Comparison of ENCODE assay signal across 21 cellular contexts in the genomic region with DNA sequence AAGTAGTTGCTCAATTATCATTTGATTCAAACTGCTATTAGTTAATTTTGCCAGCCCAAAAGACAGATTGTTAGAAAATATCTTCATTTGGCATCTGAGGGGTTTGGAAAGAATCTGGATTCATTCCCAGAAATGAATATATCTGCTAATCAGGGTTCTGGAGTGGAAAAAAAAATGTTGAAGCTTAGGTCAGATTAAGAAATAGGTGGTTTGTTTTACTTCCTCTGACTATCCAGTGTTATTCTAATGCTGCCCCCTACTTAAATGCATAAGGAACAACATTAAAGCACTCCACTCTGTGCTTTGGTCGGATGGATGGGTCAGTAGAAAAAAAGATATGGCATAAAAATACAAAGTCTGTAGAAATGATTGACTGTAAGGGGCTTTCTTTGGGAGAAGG.
A peak's percentile ranks its signal among the peaks of the same experiment; 100 is the strongest.
DNase-seq lines count a peak whose midpoint lies in the region; ATAC-seq and TF ChIP-seq lines count a peak whose summit lies in the region.
"Had no signal": no experiment of that assay in that cellular context is flagged by ENCODE, and none has a peak within 500 bp of the region (broad histone marks: within the 10 kb centered on the region; RNA-seq: fewer than 3 reads in every experiment).

No MANE protein-coding gene starts in this region.

- in situ Hi-C loops in GM23248 (cut with MboI) = no loop called here
- in situ Hi-C loops in SK-MEL-5 (cut with HindIII; ENCODE audit: low pct_unique_long_range_greater_than_20kb, low sequenced_read_pairs) = no loop called here

- intact Hi-C loops in Caco-2 (cut with micrococcal nuclease; ENCODE audit: unreplicated experiment) = no loop called here

- no peaks in the 10 kb centered on the region for H3F3A ChIP-seq in GM23248 (ENCODE audit: insufficient read depth)

- H3K27ac ChIP-seq in GM23248 = no peak overlapping the region
- H3K27ac ChIP-seq: heart left ventricle, psoas muscle, spleen, thoracic aorta had no signal

- DNase-seq in GM23248 (peak; percentile 57), SK-MEL-5 (ENCODE audit: low read depth, low spot score) (peak; percentile 30), epithelial cell of proximal tubule (ENCODE audit: low read depth) (no peak), lung microvascular endothelial cell (ENCODE audit: low read depth in 2 of 2) (peak; percentile 19 to 40), NCI-H524 (lab: John Stamatoyannopoulos, UW) (no peak), Caco-2 (no peak)
- DNase-seq: activated CD8-positive, alpha-beta memory T cell treated with anti-CD3 and anti-CD28 coated beads for 24 hours; BE2C; GF-D8; heart left ventricle; naive thymus-derived CD8-positive, alpha-beta T cell; NCI-H1694; NK-92 treated with Interleukin-12 subunit alpha and Interleukin-12 subunit beta, amount 100 ng/mL, for 24 hours; psoas muscle; spleen; T-cell had no signal

- no peaks in the 10 kb centered on the region for H3K9me2 ChIP-seq in GM23248 (ENCODE audit: insufficient read depth)

- H3K9me3 Mint-ChIP-seq in Caco-2 (ENCODE audit: unreplicated experiment) = no peaks in the 10 kb centered on the region
- H3K9me3 Mint-ChIP-seq: activated T-helper 1 cell treated with anti-CD3 and anti-CD28 coated beads, Interleukin-12 subunit alpha, Interleukin-12 subunit beta, Interleukin-2, Interleukin-4 antibody, amounts not matched to agents 30 ng/mL and 10 ng/mL and 1 ng/mL, durations not matched to agents 14 hours and 24 hours and 36 hours; memory B cell; T-cell had no signal

- 84 to 88% methylated on average over 1 of the region's 1 CpG for WGBS in GM23248 (ENCODE audit: low coverage in 1 of 2, low lambda C conversion rate in 2 of 2, missing lambda C conversion rate in 2 of 2), 2 experiments

- H3K4me1 ChIP-seq in GM23248 (ENCODE audit: insufficient read depth) (peaks cover 3% of the 10 kb centered on the region; the same call in 1 of the 2 replicates), Caco-2 (0 out of 2 replicates have a peak, but pooled peaks cover under 1% of the 10 kb centered on the region)
- H3K4me1 ChIP-seq: BE2C, heart left ventricle, psoas muscle, spleen had no signal

- no peak overlapping the region for H3K9ac ChIP-seq in GM23248

- H3K4me3 Mint-ChIP-seq in Caco-2 (ENCODE audit: unreplicated experiment) = no peak overlapping the region
- H3K4me3 Mint-ChIP-seq: activated T-helper 1 cell treated with anti-CD3 and anti-CD28 coated beads, Interleukin-12 subunit alpha, Interleukin-12 subunit beta, Interleukin-2, Interleukin-4 antibody, amounts not matched to agents 30 ng/mL and 10 ng/mL and 1 ng/mL, durations not matched to agents 14 hours and 24 hours and 36 hours; memory B cell; naive thymus-derived CD8-positive, alpha-beta T cell; T-cell had no signal

- no TSS peak for BruUV-seq in Caco-2 (replicated peaks; lab: Mats Ljungman, UMichigan)

- H3K36me3 ChIP-seq in GM23248 (ENCODE audit: low read depth) (no peaks in the 10 kb centered on the region), Caco-2 (ENCODE audit: control insufficient read depth, insufficient read depth, low read length) (no peaks in the 10 kb centered on the region)
- H3K36me3 ChIP-seq: BE2C, heart left ventricle, spleen, thoracic aorta had no signal

- H3K4me2 ChIP-seq in GM23248 (ENCODE audit: unreplicated experiment) = no peak overlapping the region

- no peaks in the 10 kb centered on the region for H3K36me3 Mint-ChIP-seq in Caco-2 (ENCODE audit: insufficient read depth, unreplicated experiment)
- H3K36me3 Mint-ChIP-seq: memory B cell; naive thymus-derived CD8-positive, alpha-beta T cell; T-cell had no signal

- CTCF ChIA-PET in Caco-2 (lab: Charles Lee) = interaction anchor here (1.2 kb wide), 1 partner anchor 48 kb away, joined by 3 read pairs; no protein-coding TSS in a partner anchor

- no peak for ATAC-seq in GM18502 (IDR thresholded peaks at IDR 0.05; ENCODE audit: poor library complexity, unreplicated experiment)
- no peak for ATAC-seq in HG03135 (IDR thresholded peaks at IDR 0.05; ENCODE audit: unreplicated experiment)
- ATAC-seq: heart left ventricle; naive thymus-derived CD8-positive, alpha-beta T cell; psoas muscle; T-cell had no signal

- H3K79me2 ChIP-seq in GM23248 (ENCODE audit: insufficient read depth) = no peaks in the 10 kb centered on the region

- H3K4me3 ChIP-seq in GM23248 (no peak overlapping the region), epithelial cell of proximal tubule (ENCODE audit: low read depth, low read length) (no peak overlapping the region), Caco-2 (ENCODE audit: low read depth, low read length) (no peak overlapping the region)
- H3K4me3 ChIP-seq: heart left ventricle, psoas muscle, spleen, thoracic aorta had no signal

- no peaks in the 10 kb centered on the region for H4K20me1 ChIP-seq in GM23248 (ENCODE audit: insufficient read depth)

- no peak overlapping the region for H3K27ac Mint-ChIP-seq in Caco-2 (ENCODE audit: unreplicated experiment)
- H3K27ac Mint-ChIP-seq: activated T-helper 1 cell treated with anti-CD3 and anti-CD28 coated beads, Interleukin-12 subunit alpha, Interleukin-12 subunit beta, Interleukin-2, Interleukin-4 antibody, amounts not matched to agents 30 ng/mL and 10 ng/mL and 1 ng/mL, durations not matched to agents 14 hours and 24 hours and 36 hours; memory B cell; naive thymus-derived CD8-positive, alpha-beta T cell; T-cell had no signal

- H3K9me3 ChIP-seq in GM23248 (ENCODE audit: low read depth) (no peaks in the 10 kb centered on the region), Caco-2 (no peaks in the 10 kb centered on the region)
- H3K9me3 ChIP-seq: BE2C, psoas muscle, spleen, thoracic aorta had no signal

- TF ChIP-seq CTCF in epithelial cell of proximal tubule (conservative IDR thresholded peaks at IDR 0.05; ENCODE audit: low read depth, low read length) (peak; percentile 5), Caco-2 (IDR thresholded peaks at IDR 0.05; ENCODE audit: insufficient read depth in 1 of 2, low read depth in 1 of 2, low read length in 1 of 2, severe bottlenecking in 1 of 2, unreplicated experiment in 1 of 2) (no peak)

- POLR2A ChIA-PET in Caco-2 (lab: Charles Lee) = no interaction called here

- H3K27me3 ChIP-seq in GM23248 (replicated peaks; ENCODE audit: insufficient read depth) (no peaks in the 10 kb centered on the region), Caco-2 (replicated peaks; ENCODE audit: control insufficient read depth, insufficient read depth, low read length) (no peaks in the 10 kb centered on the region)
- H3K27me3 ChIP-seq: BE2C had no signal

- H3K4me1 Mint-ChIP-seq in Caco-2 (ENCODE audit: low read depth, unreplicated experiment) = no peaks in the 10 kb centered on the region
- H3K4me1 Mint-ChIP-seq: memory B cell; naive thymus-derived CD8-positive, alpha-beta T cell; T-cell had no signal

- H2AFZ ChIP-seq in GM23248 = no peak overlapping the region

- no peaks in the 10 kb centered on the region for H3K27me3 Mint-ChIP-seq in Caco-2 (ENCODE audit: insufficient read depth, unreplicated experiment)
- H3K27me3 Mint-ChIP-seq: memory B cell; naive thymus-derived CD8-positive, alpha-beta T cell had no signal

Comparison
In these comparisons a context has a peak if more than half of its experiments do, and no peak if none do; other contexts are left out.
1. DNase-seq: peak in GM23248 (single experiment), SK-MEL-5 (single experiment) and lung microvascular endothelial cell (2 of 2); none in epithelial cell of proximal tubule (single experiment), NCI-H524 (0 of 2) and Caco-2 (0 of 2).